Comparison of ENCODE assay signal across 8 cellular contexts in the genomic region with DNA sequence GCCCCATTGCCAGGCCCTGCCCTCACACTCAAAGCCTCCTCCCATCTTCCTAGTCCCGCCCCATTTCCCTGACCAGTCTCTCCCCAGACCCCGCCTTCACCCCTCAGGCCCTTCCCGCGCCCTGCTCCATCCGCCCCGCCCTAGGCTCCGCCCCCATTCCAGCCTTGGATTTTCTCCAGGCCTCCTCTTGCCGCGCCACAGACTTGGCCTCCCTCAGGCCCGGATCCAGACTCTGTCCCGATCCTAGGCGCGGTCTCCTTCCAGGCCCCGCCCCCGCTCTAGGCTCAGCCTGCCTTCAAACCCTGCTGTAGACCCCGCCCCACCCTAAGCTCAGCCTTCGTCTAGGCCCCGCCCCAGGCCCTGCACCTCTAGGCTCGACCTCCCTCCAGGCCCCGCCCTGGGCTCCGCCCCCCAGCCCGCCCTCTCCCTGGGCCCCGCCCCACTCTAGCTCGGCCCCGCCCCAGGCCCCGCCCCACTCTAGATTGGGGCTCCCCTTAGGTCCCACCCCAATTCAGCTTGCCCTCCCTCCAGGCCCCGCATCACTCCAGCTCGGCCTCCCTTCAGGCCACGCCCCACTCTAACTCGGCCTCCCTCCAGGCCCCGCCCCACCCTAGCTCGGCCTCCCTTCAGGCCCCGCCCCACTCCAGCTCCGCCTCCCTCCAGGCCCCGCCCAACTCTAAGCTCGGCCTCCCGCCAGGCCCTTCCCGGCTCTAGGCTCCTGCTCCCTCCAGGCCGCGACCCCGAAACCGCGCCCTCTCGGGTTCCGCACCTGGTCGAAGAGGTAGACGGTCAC. TPM values are rescaled to one million over a fixed set of nuclear protein-coding genes. Genes with fewer than 3 reads are reported as not detected.
DNase-seq lines count a peak whose midpoint lies in the region; ATAC-seq and TF ChIP-seq lines count a peak whose summit lies in the region.

No MANE protein-coding gene starts in this region.

- H3K9me3 ChIP-seq in CD4-positive, CD25-positive, alpha-beta regulatory T cell (ENCODE audit: control insufficient read depth in 2 of 2, low read length in 2 of 2), result no peaks in the 10 kb centered on the region
- H3K9me3 ChIP-seq in PC-3 (ENCODE audit: low read length) (no peaks in the 10 kb centered on the region), esophagus muscularis mucosa (no peaks in the 10 kb centered on the region)

- BruUV-seq in PC-3 (replicated peaks; lab: Mats Ljungman, UMichigan), result no TSS peak

- peak overlapping the region in 1 of 3 donors; percentile 20 for H3K27ac Mint-ChIP-seq in CD4-positive, CD25-positive, alpha-beta regulatory T cell
- H3K27ac Mint-ChIP-seq in activated T-cell treated with anti-CD3 and anti-CD28 coated beads, Interleukin-2, amount 50 U/mL, for 24 hours, result peak overlapping the region; percentile 74

- no peaks in the 10 kb centered on the region for H3K9me2 ChIP-seq in PC-3 (replicated peaks; ENCODE audit: low read length)

- H3K4me1 Mint-ChIP-seq in CD4-positive, CD25-positive, alpha-beta regulatory T cell, result peaks cover 0 to 51% (median 19%) of the 10 kb centered on the region in 4 donors
- peaks cover 34% of the 10 kb centered on the region for H3K4me1 Mint-ChIP-seq in activated T-cell treated with anti-CD3 and anti-CD28 coated beads, Interleukin-2, amount 50 U/mL, for 24 hours (ENCODE audit: low read depth)

- WGBS in esophagus muscularis mucosa, result 4% methylated on average over 32 of the region's 47 CpGs

- no peak overlapping the region for H3K27ac ChIP-seq in CD4-positive, CD25-positive, alpha-beta regulatory T cell (ENCODE audit: insufficient read depth, low read length, poor library complexity, severe bottlenecking)
- no peak overlapping the region for H3K27ac ChIP-seq in HL-60 (replicated peaks)
- no peak overlapping the region for H3K27ac ChIP-seq in PC-3 (ENCODE audit: low read length)
- H3K27ac ChIP-seq in esophagus muscularis mucosa (replicated peaks in 1 of 4), result peak overlapping the region; percentile 72 to 84 (median 78)

- peak; percentile 41 for TF ChIP-seq POLR2A in esophagus muscularis mucosa (IDR thresholded peaks at IDR 0.05; ENCODE audit: low read depth)

- peak overlapping the region; percentile 63; the same call in 1 of the 2 replicates for H3K9ac ChIP-seq in PC-3 (ENCODE audit: low read length)

- H3K27me3 Mint-ChIP-seq in CD4-positive, CD25-positive, alpha-beta regulatory T cell, result peaks cover 62% of the 10 kb centered on the region
- peaks cover 60% of the 10 kb centered on the region for H3K27me3 Mint-ChIP-seq in activated T-cell treated with anti-CD3 and anti-CD28 coated beads, Interleukin-2, amount 50 U/mL, for 24 hours

- TF ChIP-seq CTCF in HL-60 (IDR thresholded peaks at IDR 0.05; ENCODE audit: insufficient read depth, low read length) (no peak), PC-3 (conservative IDR thresholded peaks at IDR 0.05; ENCODE audit: low read depth, low read length) (no peak), esophagus muscularis mucosa (IDR thresholded peaks at IDR 0.05) (no peak)

- H2AFZ ChIP-seq in PC-3 (ENCODE audit: low read length), result peak overlapping the region; percentile 60; the same call in 1 of the 2 replicates

- no peak overlapping the region for H3K4me3 ChIP-seq in CD4-positive, CD25-positive, alpha-beta regulatory T cell (ENCODE audit: low read depth, low read length)
- H3K4me3 ChIP-seq in HL-60 (replicated peaks; ENCODE audit: insufficient read depth, low read length) (peak overlapping the region; percentile 46), PC-3 (ENCODE audit: low read length) (peak overlapping the region; percentile 70), esophagus muscularis mucosa (peak overlapping the region; percentile 56 to 79 (median 60))

- peak overlapping the region; percentile 78 for H3K4me2 ChIP-seq in PC-3 (ENCODE audit: low read length)

- POLR2A ChIA-PET in PC-3 (lab: Charles Lee; ENCODE audit: unreplicated experiment), result interaction anchor here (0.6 to 1.4 kb wide), 5 partner anchors 13 to 1437 kb away, joined by 3 to 6 read pairs (median 4); partner anchors contain the start of gene TMEM143

- no peaks in the 10 kb centered on the region for H3K36me3 Mint-ChIP-seq in CD4-positive, CD25-positive, alpha-beta regulatory T cell
- H3K36me3 Mint-ChIP-seq in activated T-cell treated with anti-CD3 and anti-CD28 coated beads, Interleukin-2, amount 50 U/mL, for 24 hours (ENCODE audit: low read depth), result no peaks in the 10 kb centered on the region

- no peaks in the 10 kb centered on the region for H3K36me3 ChIP-seq in CD4-positive, CD25-positive, alpha-beta regulatory T cell (ENCODE audit: control insufficient read depth, insufficient read depth, low read length)
- no peaks in the 10 kb centered on the region for H3K36me3 ChIP-seq in PC-3 (ENCODE audit: low read depth, low read length)
- no peaks in the 10 kb centered on the region for H3K36me3 ChIP-seq in esophagus muscularis mucosa

- TF ChIP-seq EP300 in esophagus muscularis mucosa (IDR thresholded peaks at IDR 0.05), result no peak

- peak; percentile 71 to 81 (median 74) for DNase-seq in CD4-positive, CD25-positive, alpha-beta regulatory T cell
- DNase-seq in HL-60 (ENCODE audit: low read depth in 1 of 2, low spot score in 1 of 2), result peak; percentile 76 to 84
- DNase-seq in PC-3, result peak; percentile 94
- peak; percentile 87 for DNase-seq in activated T-cell treated with anti-CD3 and anti-CD28 coated beads, Interleukin-2, amount 50 U/mL, for 24 hours
- DNase-seq in esophagus muscularis mucosa (ENCODE audit: extremely low spot score), result peak; percentile 99
- DNase-seq in myocyte (ENCODE audit: low read depth), result peak; percentile 92
- DNase-seq in stimulated activated CD8-positive, alpha-beta memory T cell treated with anti-CD3 and anti-CD28 coated beads, Interleukin-7, amount 100 ng/mL, for 4 hours (ENCODE audit: low read depth in 2 of 2), result peak; percentile 62 to 69

- ATAC-seq in CD4-positive, CD25-positive, alpha-beta regulatory T cell (ENCODE audit: low read depth in 2 of 2), result peak; percentile 69
- ATAC-seq in GM19452 (IDR thresholded peaks at IDR 0.05; ENCODE audit: unreplicated experiment) (peak; percentile 56), PC-3 (peak; percentile 79)

- peaks cover 31% of the 10 kb centered on the region for H3K4me1 ChIP-seq in CD4-positive, CD25-positive, alpha-beta regulatory T cell (ENCODE audit: control insufficient read depth, insufficient read depth, low read length, poor library complexity, severe bottlenecking)
- H3K4me1 ChIP-seq in PC-3 (ENCODE audit: insufficient read depth, low read length) (peaks cover 13% of the 10 kb centered on the region), esophagus muscularis mucosa (peaks cover 27 to 70% (median 58%) of the 10 kb centered on the region in 4 donors)

- H3K79me2 ChIP-seq in PC-3 (ENCODE audit: low read length), result peaks cover 4% of the 10 kb centered on the region; the same call in 1 of the 2 replicates

- peaks cover 17% of the 10 kb centered on the region for H3K27me3 ChIP-seq in CD4-positive, CD25-positive, alpha-beta regulatory T cell (ENCODE audit: control insufficient read depth, insufficient read depth, low read length)
- peaks cover 47% of the 10 kb centered on the region for H3K27me3 ChIP-seq in HL-60 (ENCODE audit: insufficient read depth, poor library complexity, severe bottlenecking)
- no peaks in the 10 kb centered on the region for H3K27me3 ChIP-seq in PC-3 (ENCODE audit: low read length)
- H3K27me3 ChIP-seq in esophagus muscularis mucosa, result peaks cover 0 to 32% (median 11%) of the 10 kb centered on the region in 4 donors

- CTCF ChIA-PET in PC-3 (lab: Charles Lee), result interaction anchor here (0.5 to 1.5 kb wide), 4 partner anchors 13 to 114 kb away, joined by 3 to 17 read pairs (median 6); no protein-coding TSS in a partner anchor

- H3K4me3 Mint-ChIP-seq in CD4-positive, CD25-positive, alpha-beta regulatory T cell, result peak overlapping the region; percentile 41 to 82 (median 74)
- peak overlapping the region; percentile 62 for H3K4me3 Mint-ChIP-seq in activated T-cell treated with anti-CD3 and anti-CD28 coated beads, Interleukin-2, amount 50 U/mL, for 24 hours

- H4K20me1 ChIP-seq in PC-3 (ENCODE audit: low read length), result no peaks in the 10 kb centered on the region

- H3K9me3 Mint-ChIP-seq in CD4-positive, CD25-positive, alpha-beta regulatory T cell, result peaks cover 0 to 2% (median 0%) of the 10 kb centered on the region in 7 donors
- no peaks in the 10 kb centered on the region for H3K9me3 Mint-ChIP-seq in activated T-cell treated with anti-CD3 and anti-CD28 coated beads, Interleukin-2, amount 50 U/mL, for 24 hours

- no peaks in the 10 kb centered on the region for H3F3A ChIP-seq in PC-3 (ENCODE audit: low read length, unreplicated experiment)

- intact Hi-C loops in PC-3 (cut with micrococcal nuclease) (no loop called here), esophagus muscularis mucosa (cut with DNase I) (no loop called here)

RNA-seq across cellular contexts. Expression of gene LMTK3, which starts 18.5 kb away (rescaled TPM):
- 6.3 TPM for total RNA-seq in CD4-positive, CD25-positive, alpha-beta regulatory T cell
- not detected for polyA plus RNA-seq in CD4-positive, CD25-positive, alpha-beta regulatory T cell
- 4.8 and 8.3 TPM in 2 replicates for total RNA-seq in PC-3 (2014; rRNA removed)
- total RNA-seq in esophagus muscularis mucosa, result under 1 TPM; 0.17 to 0.57 (median 0.37) TPM
- 0.05 and 0.26 TPM in 2 replicates for total RNA-seq in myocyte
- polyA plus RNA-seq in myocyte (2012), result 0.20 TPM

RNA-seq across cellular contexts. Expression of gene CYTH2, which starts 24.0 kb away (rescaled TPM):
- 46.7 TPM for total RNA-seq in CD4-positive, CD25-positive, alpha-beta regulatory T cell
- 10 to 100 TPM; 24.2 to 35.0 (median 30.2) TPM for polyA plus RNA-seq in CD4-positive, CD25-positive, alpha-beta regulatory T cell
- total RNA-seq in PC-3 (2014; rRNA removed) (50.5 and 58.6 TPM in 2 replicates), esophagus muscularis mucosa (10 to 100 TPM; 40.1 to 50.7 (median 48.4) TPM), myocyte (50.8 and 60.6 TPM in 2 replicates)
- 62.5 TPM for polyA plus RNA-seq in myocyte (2012)

RNA-seq across cellular contexts. Expression of gene KCNJ14, which starts 37.7 kb away (rescaled TPM):
- total RNA-seq in CD4-positive, CD25-positive, alpha-beta regulatory T cell, result 2.2 TPM
- polyA plus RNA-seq in CD4-positive, CD25-positive, alpha-beta regulatory T cell, result under 1 TPM in 3 of 4 donors, not detected in 1; 0.03 to 0.28 (median 0.18) TPM
- total RNA-seq in PC-3 (2014; rRNA removed), result 1.4 and 2.2 TPM in 2 replicates
- under 1 TPM; 0.42 to 0.86 (median 0.51) TPM for total RNA-seq in esophagus muscularis mucosa
- 0.73 and 0.96 TPM in 2 replicates for total RNA-seq in myocyte
- polyA plus RNA-seq in myocyte (2012), result 1.1 TPM

RNA-seq across cellular contexts. Expression of gene GRWD1, which starts 47.3 kb away (rescaled TPM):
- total RNA-seq in CD4-positive, CD25-positive, alpha-beta regulatory T cell, result 29.0 TPM
- 10 to 100 TPM; 33.9 to 52.9 (median 43.1) TPM for polyA plus RNA-seq in CD4-positive, CD25-positive, alpha-beta regulatory T cell
- 33.2 and 46.7 TPM in 2 replicates for total RNA-seq in PC-3 (2014; rRNA removed)
- 10 to 100 TPM; 19.5 to 42.9 (median 31.7) TPM for total RNA-seq in esophagus muscularis mucosa
- 43.4 and 44.1 TPM in 2 replicates for total RNA-seq in myocyte
- polyA plus RNA-seq in myocyte (2012), result 24.8 TPM

RNA-seq across cellular contexts. Expression of gene SULT2B1, which starts 58.9 kb away (rescaled TPM):
- total RNA-seq in CD4-positive, CD25-positive, alpha-beta regulatory T cell, result not detected
- under 1 TPM in 2 of 4 donors, not detected in 2; 0.16 to 0.82 TPM for polyA plus RNA-seq in CD4-positive, CD25-positive, alpha-beta regulatory T cell
- total RNA-seq in PC-3 (2014; rRNA removed), result 4.8 and 6.7 TPM in 2 replicates
- total RNA-seq in esophagus muscularis mucosa, result 1 to 10 TPM in 1 of 4 donors, not detected in 3; 1.0 TPM
- not detected in 2 replicates for total RNA-seq in myocyte
- 0.15 TPM for polyA plus RNA-seq in myocyte (2012)

Comparison
In these comparisons a context has a peak if more than half of its experiments do, and no peak if none do; other contexts are left out.
1. H3K27ac ChIP-seq: peak in esophagus muscularis mucosa (4 of 4); none in CD4-positive, CD25-positive, alpha-beta regulatory T cell (single experiment), HL-60 (single experiment) and PC-3 (single experiment).
2. Peak in every context shown above with its lines, with median percentiles within 50 percentile points of each other: ATAC-seq and DNase-seq.